Comparison of ENCODE assay signal across 1 cellular context in the genomic region with DNA sequence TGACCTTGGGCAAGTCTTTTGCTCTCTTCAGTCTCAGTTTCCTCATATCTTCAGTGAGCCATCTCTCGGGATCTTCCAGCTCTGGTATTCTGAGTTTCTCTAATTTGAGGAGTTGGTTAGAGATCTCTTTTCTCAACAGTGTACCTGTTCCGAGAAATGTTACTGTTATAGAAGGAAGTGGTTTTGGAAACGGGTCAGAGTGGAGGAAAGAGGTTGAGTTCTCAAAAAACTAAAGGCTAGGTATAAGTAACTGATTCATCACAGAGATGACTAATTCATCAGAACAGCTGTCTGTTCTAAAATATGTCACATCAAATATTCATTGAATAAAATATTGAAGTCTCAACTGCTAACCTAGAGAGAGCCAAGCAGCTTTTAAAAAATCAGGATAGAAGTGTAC.
TF ChIP-seq lines count a peak whose summit lies in the region.

No MANE protein-coding gene starts in this region.

TF ChIP-seq in WTC11, 78 proteins besides CTCF, POLR2A, EP300 and RAD21 (continued from another document):
- TF ChIP-seq, protein P1, sequence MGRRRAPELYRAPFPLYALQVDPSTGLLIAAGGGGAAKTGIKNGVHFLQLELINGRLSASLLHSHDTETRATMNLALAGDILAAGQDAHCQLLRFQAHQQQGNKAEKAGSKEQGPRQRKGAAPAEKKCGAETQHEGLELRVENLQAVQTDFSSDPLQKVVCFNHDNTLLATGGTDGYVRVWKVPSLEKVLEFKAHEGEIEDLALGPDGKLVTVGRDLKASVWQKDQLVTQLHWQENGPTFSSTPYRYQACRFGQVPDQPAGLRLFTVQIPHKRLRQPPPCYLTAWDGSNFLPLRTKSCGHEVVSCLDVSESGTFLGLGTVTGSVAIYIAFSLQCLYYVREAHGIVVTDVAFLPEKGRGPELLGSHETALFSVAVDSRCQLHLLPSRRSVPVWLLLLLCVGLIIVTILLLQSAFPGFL (CRISPR knock-in tag; IDR thresholded peaks at IDR 0.05; ENCODE audit: borderline replicate concordance), result no peak
- TF ChIP-seq, protein P2, sequence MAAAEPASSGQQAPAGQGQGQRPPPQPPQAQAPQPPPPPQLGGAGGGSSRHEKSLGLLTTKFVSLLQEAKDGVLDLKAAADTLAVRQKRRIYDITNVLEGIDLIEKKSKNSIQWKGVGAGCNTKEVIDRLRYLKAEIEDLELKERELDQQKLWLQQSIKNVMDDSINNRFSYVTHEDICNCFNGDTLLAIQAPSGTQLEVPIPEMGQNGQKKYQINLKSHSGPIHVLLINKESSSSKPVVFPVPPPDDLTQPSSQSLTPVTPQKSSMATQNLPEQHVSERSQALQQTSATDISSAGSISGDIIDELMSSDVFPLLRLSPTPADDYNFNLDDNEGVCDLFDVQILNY (CRISPR knock-in tag; IDR thresholded peaks at IDR 0.05), result no peak
- TF ChIP-seq, protein P3, sequence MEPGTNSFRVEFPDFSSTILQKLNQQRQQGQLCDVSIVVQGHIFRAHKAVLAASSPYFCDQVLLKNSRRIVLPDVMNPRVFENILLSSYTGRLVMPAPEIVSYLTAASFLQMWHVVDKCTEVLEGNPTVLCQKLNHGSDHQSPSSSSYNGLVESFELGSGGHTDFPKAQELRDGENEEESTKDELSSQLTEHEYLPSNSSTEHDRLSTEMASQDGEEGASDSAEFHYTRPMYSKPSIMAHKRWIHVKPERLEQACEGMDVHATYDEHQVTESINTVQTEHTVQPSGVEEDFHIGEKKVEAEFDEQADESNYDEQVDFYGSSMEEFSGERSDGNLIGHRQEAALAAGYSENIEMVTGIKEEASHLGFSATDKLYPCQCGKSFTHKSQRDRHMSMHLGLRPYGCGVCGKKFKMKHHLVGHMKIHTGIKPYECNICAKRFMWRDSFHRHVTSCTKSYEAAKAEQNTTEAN (CRISPR knock-in tag; IDR thresholded peaks at IDR 0.05), result no peak
- no peak for TF ChIP-seq TP53 (CRISPR knock-in tag; IDR thresholded peaks at IDR 0.05)
- TF ChIP-seq ZNF121 (CRISPR knock-in tag; IDR thresholded peaks at IDR 0.05), result no peak
TF ChIP-seq in WTC11: peak in this region for 0.
